Comparison of ENCODE assay signal across 22 cellular contexts in the genomic region with DNA sequence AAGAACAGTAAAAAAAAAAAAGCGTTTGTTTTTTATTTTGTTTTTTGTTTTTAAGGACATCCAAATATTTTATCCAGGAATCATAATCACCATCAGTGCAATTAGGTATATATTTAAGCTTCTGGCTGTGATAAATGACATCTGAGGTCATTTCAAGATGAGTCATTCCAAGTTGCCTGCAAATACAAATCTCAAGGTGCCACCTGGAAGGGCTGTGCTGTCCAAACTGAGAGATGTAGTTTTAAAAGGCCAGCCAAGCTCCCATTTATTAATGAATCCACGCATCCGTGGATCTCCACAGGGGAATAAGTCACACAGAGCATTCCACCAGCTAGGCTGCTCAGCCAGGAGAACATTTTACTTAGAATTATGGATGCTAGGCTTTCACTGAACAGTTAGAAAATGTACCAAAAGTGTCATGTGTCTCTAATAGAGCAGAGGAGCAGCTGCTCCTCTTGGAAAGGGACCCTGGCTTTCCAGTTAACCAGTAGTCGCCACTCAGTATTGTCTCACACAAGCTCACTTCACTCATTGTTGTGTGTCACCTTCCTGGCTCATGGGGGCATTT.
"Had no signal": no experiment of that assay in that cellular context is flagged by ENCODE, and none has a peak within 500 bp of the region (broad histone marks: within the 10 kb centered on the region; RNA-seq: fewer than 3 reads in every experiment).

No MANE protein-coding gene starts in this region.

- H3K4me3 ChIP-seq: dorsolateral prefrontal cortex, hepatocyte, left lung, right atrium auricular region, tibial nerve had no signal

- H3K36me3 ChIP-seq: left lung, right atrium auricular region, tibial nerve had no signal

- H3K27ac ChIP-seq: hepatocyte, left lung, right atrium auricular region, tibial nerve had no signal

- H2AFZ ChIP-seq: hepatocyte had no signal

- H3K27me3 ChIP-seq: dorsolateral prefrontal cortex, hepatocyte, right atrium auricular region, tibial nerve had no signal

- FAIRE-seq: bronchial epithelial cell, keratinocyte had no signal

- H3K79me2 ChIP-seq: hepatocyte had no signal

- H3K9me3 ChIP-seq: left lung, right atrium auricular region, tibial nerve had no signal

- H3K4me1 ChIP-seq: left lung, right atrium auricular region, tibial nerve had no signal

- ATAC-seq: activated CD8-positive, alpha-beta T cell treated with anti-CD3 and anti-CD28 coated beads, Interleukin-2, amount 10 ng/mL, durations not matched to agents 7 days and 5 days; activated naive CD8-positive, alpha-beta T cell treated with anti-CD3 and anti-CD28 coated beads, Interleukin-2, amount 50 U/mL, for 24 hours; activated T-helper 17 cell treated with anti-CD3 and anti-CD28 coated beads, Interleukin-2, amount 50 U/mL, for 72 hours; left lung; natural killer cell; stimulated activated naive B cell treated with anti-CD40 and anti-IgM and Interleukin-4, amounts not matched to agents 10 μg/mL and 1 μg/mL and 100 μg/mL, for 72 hours; WTC11 had no signal

- H3K4me2 ChIP-seq: hepatocyte had no signal

- DNase-seq: activated CD4-positive, alpha-beta T cell treated with anti-CD3 and anti-CD28 coated beads for 4 hours; activated CD8-positive, alpha-beta memory T cell treated with anti-CD3 and anti-CD28 coated beads, Interleukin-2, amount 50 U/mL, for 48 hours; activated CD8-positive, alpha-beta T cell treated with anti-CD3 and anti-CD28 coated beads, Interleukin-2, amount 10 ng/mL, durations not matched to agents 7 days and 5 days; activated naive CD4-positive, alpha-beta T cell treated with anti-CD3 and anti-CD28 coated beads for 36 hours; activated naive CD8-positive, alpha-beta T cell treated with anti-CD3 and anti-CD28 coated beads, Interleukin-2, amount 50 U/mL, for 24 hours; aorta; endodermal cell; erythroblast; left lung; natural killer cell; posterior cingulate gyrus; stimulated activated CD4-positive, alpha-beta T cell treated with anti-CD3 and anti-CD28 coated beads, Interleukin-2, amount 100 ng/mL, for 48 hours; stimulated activated naive B cell treated with anti-CD40 and anti-IgM and Interleukin-4, amounts not matched to agents 10 μg/mL and 1 μg/mL and 100 μg/mL, for 72 hours; T-helper 2 cell had no signal
